In genomic region chr5:34409376-34409775, GRCh38 we compare ENCODE assay signal across 16 cellular contexts.
DNase-seq lines count a peak whose midpoint lies in the region; ATAC-seq, FAIRE-seq and TF ChIP-seq lines count a peak whose summit lies in the region.
"Had no signal": no experiment of that assay in that cellular context is flagged by ENCODE, and none has a peak within 500 bp of the region (broad histone marks: within the 10 kb centered on the region; RNA-seq: fewer than 3 reads in every experiment).

No MANE protein-coding gene starts in this region.

- no peak overlapping the region for H3K27ac ChIP-seq in HepG2 (ENCODE audit: extremely low read length, insufficient read depth, low read length)
- H3K27ac ChIP-seq in right lobe of liver = no peak overlapping the region
- H3K27ac ChIP-seq in mesendoderm (ENCODE audit: low read depth, low read length) = no peak overlapping the region
- H3K27ac ChIP-seq in small intestine (ENCODE audit: low read depth in 1 of 2, low read length in 1 of 2) = no peak overlapping the region
- H3K27ac ChIP-seq in vagina = no peak overlapping the region

- H2BK5ac ChIP-seq in mesendoderm (ENCODE audit: low read length) = peak overlapping the region; percentile 50

- DNase-seq in HepG2 (ENCODE audit: low spot score) = no peak
- DNase-seq in right lobe of liver = no peak
- DNase-seq in adipocyte (ENCODE audit: low read depth) = peak; percentile 27
- DNase-seq in mesendoderm = no peak
- no peak for DNase-seq in NCI-H345 (lab: John Stamatoyannopoulos, UW)
- no peak for DNase-seq in small intestine
- no peak for DNase-seq in vagina (ENCODE audit: extremely low spot score in 2 of 2)
- DNase-seq: 8988T, GDM1, GOT3, NCI-H1417, NCI-H1930, NCI-H226, NCI-H524 treated with DMSO at 0.1 percent for 48 hours had no signal

- no peaks in the 10 kb centered on the region for H3K9me3 ChIP-seq in HepG2 (ENCODE audit: low read length)
- no peaks in the 10 kb centered on the region for H3K9me3 ChIP-seq in right lobe of liver
- H3K9me3 ChIP-seq in adipocyte (ENCODE audit: control insufficient read depth, low read length) = no peaks in the 10 kb centered on the region
- no peaks in the 10 kb centered on the region for H3K9me3 ChIP-seq in small intestine (ENCODE audit: control insufficient read depth, low read depth)
- no peaks in the 10 kb centered on the region for H3K9me3 ChIP-seq in vagina

- TF ChIP-seq EP300 in HepG2 (IDR thresholded peaks at IDR 0.05; ENCODE audit: low read depth in 2 of 2, low read length in 2 of 2) (no peak), HepG2 (CRISPR knock-in tag; IDR thresholded peaks at IDR 0.05; ENCODE audit: borderline replicate concordance) (no peak)

- H3K23ac ChIP-seq in mesendoderm (ENCODE audit: low read length) = no peak overlapping the region

- H3K56ac ChIP-seq in mesendoderm (ENCODE audit: low read length) = no peak overlapping the region

- H3K4me2 ChIP-seq in HepG2 (ENCODE audit: low read depth, low read length) = no peak overlapping the region
- no peak overlapping the region for H3K4me2 ChIP-seq in mesendoderm (ENCODE audit: low read length)

- H3K79me1 ChIP-seq in mesendoderm (ENCODE audit: low read length) = no peaks in the 10 kb centered on the region

- H2BK120ac ChIP-seq in mesendoderm (ENCODE audit: low read depth, low read length) = no peak overlapping the region

- H2BK15ac ChIP-seq in mesendoderm (replicated peaks; ENCODE audit: low read depth) = no peak overlapping the region

- no peak overlapping the region for H3K4ac ChIP-seq in mesendoderm (ENCODE audit: low read depth, low read length)

- TF ChIP-seq CTCF in HepG2 (CRISPR knock-in tag; IDR thresholded peaks at IDR 0.05) (no peak), right lobe of liver (IDR thresholded peaks at IDR 0.05) (no peak), vagina (IDR thresholded peaks at IDR 0.05) (no peak)

- peak overlapping the region; percentile 11 for H2AK5ac ChIP-seq in mesendoderm (ENCODE audit: low read length)

- no TSS peak for BruUV-seq in HepG2 (replicated peaks; lab: Mats Ljungman, UMichigan)

- no peak for ATAC-seq in HepG2
- ATAC-seq in right lobe of liver = no peak
- no peak for ATAC-seq in HG03439 (IDR thresholded peaks at IDR 0.05; ENCODE audit: unreplicated experiment)
- ATAC-seq: Panc1 had no signal

- FAIRE-seq in HepG2 (lab: Jason Lieb, UNC) (no peak), small intestine (lab: Jason Lieb, UNC) (no peak)

- H4K8ac ChIP-seq in mesendoderm (ENCODE audit: low read depth, low read length) = no peak overlapping the region

- CTCF ChIA-PET in HepG2 (lab: Yijun Ruan, JAX; ENCODE audit: low intra/inter-chr PET ratio, low total read pairs) = no interaction called here

- H4K5ac ChIP-seq in mesendoderm (ENCODE audit: low read length) = no peak overlapping the region

- H3K4me1 ChIP-seq in HepG2 (ENCODE audit: insufficient read depth, low read length) (no peaks in the 10 kb centered on the region), right lobe of liver (no peaks in the 10 kb centered on the region), adipocyte (ENCODE audit: control insufficient read depth, insufficient read depth, low read length) (peaks cover 3% of the 10 kb centered on the region), mesendoderm (ENCODE audit: control insufficient read depth, low read depth, low read length) (peaks cover 7% of the 10 kb centered on the region), small intestine (ENCODE audit: control insufficient read depth in 2 of 2, insufficient read depth in 1 of 2, low read depth in 1 of 2, low read length in 1 of 2) (no peaks in the 10 kb centered on the region), vagina (no peaks in the 10 kb centered on the region)

- intact Hi-C loops in HepG2 (cut with micrococcal nuclease; ENCODE audit: unreplicated experiment) (no loop called here), right lobe of liver (cut with DNase I) (no loop called here), vagina (cut with DNase I) (no loop called here)

- H3K27me3 ChIP-seq in HepG2 (ENCODE audit: control insufficient read depth in 1 of 2, insufficient read depth in 2 of 2, low read length in 2 of 2) (no peaks in the 10 kb centered on the region; a peak in 1 of 5 replicates), right lobe of liver (no peaks in the 10 kb centered on the region), adipocyte (replicated peaks; ENCODE audit: control insufficient read depth, insufficient read depth, low read length) (no peaks in the 10 kb centered on the region), mesendoderm (ENCODE audit: insufficient read depth, low read length, poor library complexity) (no peaks in the 10 kb centered on the region), small intestine (ENCODE audit: control insufficient read depth in 2 of 2, insufficient read depth in 2 of 2, low read length in 2 of 2) (no peaks in the 10 kb centered on the region), vagina (no peaks in the 10 kb centered on the region)

- no peak for TF ChIP-seq POLR2A in HepG2 (IDR thresholded peaks at IDR 0.05; ENCODE audit: insufficient read depth in 1 of 2, low read depth in 2 of 2, low read length in 2 of 2)
- no peak for TF ChIP-seq POLR2A in right lobe of liver (IDR thresholded peaks at IDR 0.05)
- TF ChIP-seq POLR2A in vagina (IDR thresholded peaks at IDR 0.05) = no peak

- TF ChIP-seq RAD21 in HepG2 (CRISPR knock-in tag; IDR thresholded peaks at IDR 0.05) = no peak

- H3K79me2 ChIP-seq in HepG2 (ENCODE audit: insufficient read depth, low read length) (no peaks in the 10 kb centered on the region), mesendoderm (ENCODE audit: control insufficient read depth, insufficient read depth, low read length) (no peaks in the 10 kb centered on the region)

- H3K9ac ChIP-seq in HepG2 (ENCODE audit: insufficient read depth, low read depth, low read length) (no peak overlapping the region), adipocyte (ENCODE audit: low read length) (no peak overlapping the region), mesendoderm (ENCODE audit: low read length) (no peak overlapping the region)

- H3K4me3 ChIP-seq in HepG2 (replicated peaks in 1 of 3; ENCODE audit: insufficient read depth in 1 of 3, low read depth in 2 of 3, low read length in 3 of 3) = no peak overlapping the region
- no peak overlapping the region for H3K4me3 ChIP-seq in right lobe of liver
- no peak overlapping the region for H3K4me3 ChIP-seq in adipocyte (ENCODE audit: low read length)
- H3K4me3 ChIP-seq in mesendoderm (ENCODE audit: low read length) = no peak overlapping the region
- no peak overlapping the region for H3K4me3 ChIP-seq in small intestine (ENCODE audit: low read depth in 1 of 2, low read length in 2 of 2)
- H3K4me3 ChIP-seq in vagina = no peak overlapping the region

- H2AFZ ChIP-seq in HepG2 (ENCODE audit: low read length) = no peak overlapping the region

- H4K20me1 ChIP-seq in HepG2 (ENCODE audit: insufficient read depth, low read length) = no peaks in the 10 kb centered on the region

- in situ Hi-C loops in HepG2 (cut with HindIII; ENCODE audit: extremely low pct_ligation_motif_present, low pct_unique_long_range_greater_than_20kb) = no loop called here

- H3K36me3 ChIP-seq in HepG2 (replicated peaks in 1 of 2; ENCODE audit: control insufficient read depth in 1 of 2, insufficient read depth in 2 of 2, low read length in 2 of 2) (no peaks in the 10 kb centered on the region), right lobe of liver (no peaks in the 10 kb centered on the region), adipocyte (ENCODE audit: control insufficient read depth, insufficient read depth, low read length, severe bottlenecking) (no peaks in the 10 kb centered on the region), mesendoderm (ENCODE audit: control insufficient read depth, insufficient read depth, low read length) (no peaks in the 10 kb centered on the region), small intestine (ENCODE audit: control insufficient read depth in 2 of 2, insufficient read depth in 2 of 2, low read length in 2 of 2) (no peaks in the 10 kb centered on the region), vagina (no peaks in the 10 kb centered on the region)

- H3K18ac ChIP-seq in mesendoderm (ENCODE audit: low read length) = no peak overlapping the region

- POLR2A ChIA-PET in HepG2 (lab: Yijun Ruan, JAX) = no interaction called here

TF ChIP-seq in HepG2, 621 proteins besides CTCF, POLR2A, EP300 and RAD21:
- TF ChIP-seq IRF1 (CRISPR knock-in tag; IDR thresholded peaks at IDR 0.05; ENCODE audit: low read depth) (no peak), ATF7 (IDR thresholded peaks at IDR 0.05) (0 out of 2 replicates have a peak, but pooled peaks have one; percentile 12), ATF7 (CRISPR knock-in tag; IDR thresholded peaks at IDR 0.05) (no peak)
